1 cellular context compared by ENCODE assay signal in the genomic region with DNA sequence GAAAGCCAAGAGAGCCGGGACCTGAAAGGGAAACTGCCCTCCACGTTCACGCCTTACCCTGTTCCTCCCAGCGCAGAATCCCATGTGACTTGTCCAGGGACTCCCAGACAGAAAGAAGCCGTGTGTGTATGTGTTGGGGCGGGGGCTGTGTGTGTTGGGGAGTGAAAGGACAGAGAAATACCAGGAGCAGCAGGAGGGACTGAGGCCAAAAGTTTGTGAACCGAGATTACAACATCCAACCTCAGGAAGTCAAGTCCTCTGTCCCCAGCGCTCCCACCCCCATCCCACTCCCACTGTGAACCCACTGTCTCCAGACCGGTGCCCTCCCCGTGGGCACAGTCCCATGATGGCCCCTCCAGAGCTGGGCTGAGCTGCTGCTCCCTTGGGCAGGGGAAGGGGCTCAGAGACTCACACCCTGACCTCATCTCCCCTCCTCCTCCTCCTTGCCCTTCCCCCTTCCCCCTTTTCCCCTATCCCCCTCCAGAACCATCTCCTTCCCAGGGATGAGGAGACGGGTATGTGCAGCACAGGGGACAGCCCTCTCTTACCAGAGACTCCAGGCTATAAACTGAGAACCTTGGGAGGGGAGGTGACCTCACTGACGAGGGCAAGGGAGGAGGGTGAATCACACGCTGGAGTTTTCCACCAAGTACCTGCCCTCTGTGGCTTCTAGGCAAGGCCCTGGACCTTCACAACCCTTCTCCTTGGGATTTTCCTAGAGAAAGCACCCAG.
TF ChIP-seq lines count a peak whose summit lies in the region.

A gene (minus strand): TSS at position 153 of the 732 bp plus-strand sequence. CDS start 4,171 bp downstream, outside the sequence.

TF ChIP-seq in GM23338, 12 proteins besides CTCF, POLR2A, EP300 and RAD21:
- no peak for TF ChIP-seq CREB1 (CRISPR knock-in tag; IDR thresholded peaks at IDR 0.05; ENCODE audit: low read depth)
- TF ChIP-seq EZH2 (IDR thresholded peaks at IDR 0.05; ENCODE audit: low read depth, unreplicated experiment): no peak
- TF ChIP-seq ZNF114 (CRISPR knock-in tag; IDR thresholded peaks at IDR 0.05): no peak
- TF ChIP-seq JUNB (IDR thresholded peaks at IDR 0.05; ENCODE audit: unreplicated experiment): no peak
